In the genomic region with DNA sequence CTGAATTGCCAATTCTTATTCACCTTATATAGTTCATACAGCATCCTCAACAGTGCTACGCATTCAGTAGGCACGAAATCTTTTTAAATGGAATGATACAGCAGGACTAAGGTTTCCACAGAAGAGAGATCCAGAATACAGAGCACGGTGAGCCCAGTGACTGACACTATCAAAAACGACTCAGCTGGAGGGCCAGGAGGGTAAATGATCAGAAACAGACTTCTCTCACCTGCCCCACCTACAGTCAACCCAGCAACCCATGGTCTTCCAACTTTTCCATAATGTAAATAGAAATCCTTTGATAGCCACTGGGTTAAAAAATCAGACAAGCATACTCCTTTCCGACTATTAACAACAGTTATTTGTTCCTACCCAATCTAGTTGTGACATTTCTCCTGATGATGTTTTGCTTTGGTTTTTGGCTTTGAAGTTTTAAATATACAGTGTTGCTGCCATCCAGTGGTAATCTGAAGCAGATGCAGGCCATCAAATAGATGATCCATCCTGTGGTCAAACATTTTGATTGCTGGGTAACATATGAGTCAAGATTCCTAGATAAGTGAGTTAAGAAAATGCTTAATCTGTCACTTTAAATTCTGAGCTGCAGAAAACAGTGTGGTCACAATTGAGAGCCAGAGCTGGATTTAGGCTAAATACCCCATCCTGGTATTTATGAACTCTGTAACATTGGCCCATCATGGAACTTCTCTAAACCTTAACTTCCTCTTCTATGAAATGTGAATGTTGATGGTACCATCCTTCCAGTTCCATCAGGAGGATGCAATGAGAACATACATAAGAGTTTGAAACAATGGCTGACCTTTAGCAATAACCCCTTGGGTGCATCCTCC, we compare ENCODE assay signal across 8 cellular contexts. TPM values are rescaled to one million over a fixed set of nuclear protein-coding genes. Genes with fewer than 3 reads are reported as not detected.
DNase-seq lines count a peak whose midpoint lies in the region; ATAC-seq and TF ChIP-seq lines count a peak whose summit lies in the region.

No MANE protein-coding gene starts in this region.

- TF ChIP-seq CTCF in GM12864 (IDR thresholded peaks at IDR 0.05; ENCODE audit: low read depth, low read length, missing control alignments) (peak; percentile 64), testis (IDR thresholded peaks at IDR 0.05) (peak; percentile 66 to 79 (median 75))

- peak; percentile 72 for ATAC-seq in HG03066 (IDR thresholded peaks at IDR 0.05; ENCODE audit: low read depth, unreplicated experiment)

- H3K9me3 ChIP-seq in testis: no peaks in the 10 kb centered on the region

- H3K27me3 ChIP-seq in testis: no peaks in the 10 kb centered on the region

- DNase-seq in 8988T (peak; percentile 23), GM12864 (ENCODE audit: low read depth) (no peak), NCI-H2196 (lab: John Stamatoyannopoulos, UW; ENCODE audit: unreplicated experiment) (peak; percentile 70), amniotic stem cell (lab: John Stamatoyannopoulos, UW) (peak; percentile 28), iPS-NIHi11 (ENCODE audit: low spot score) (peak; percentile 68), testis (no peak)
- DNase-seq in stimulated activated CD4-positive, alpha-beta T cell treated with anti-CD3 and anti-CD28 coated beads, Interleukin-15, amount 100 ng/mL, for 24 hours: no peak

- H3K36me3 ChIP-seq in testis (ENCODE audit: low read depth, missing control alignments): no peaks in the 10 kb centered on the region

- intact Hi-C loops in testis (cut with DNase I; ENCODE audit: low total_unique reads): loop anchor here (10.0 kb wide), 1 partner anchor 1112 kb away; no protein-coding TSS in a partner anchor

- H3K4me1 ChIP-seq in testis: no peaks in the 10 kb centered on the region

- no peak overlapping the region for H3K27ac ChIP-seq in testis

- no peak for TF ChIP-seq POLR2A in testis (IDR thresholded peaks at IDR 0.05)

- 56 to 60% methylated on average over 5 of the region's 5 CpGs for WGBS in testis, 2 donors

- H3K4me3 ChIP-seq in GM12864 (ENCODE audit: low read depth, low read length) (no peak overlapping the region), testis (no peak overlapping the region)

RNA-seq across cellular contexts. Expression of gene GPHB5, which starts 42.0 kb away (rescaled TPM):
- total RNA-seq in testis: not detected
- polyA plus RNA-seq in testis (ENCODE audit: insufficient read depth, low read depth, low replicate concordance): not detected

Comparison
In these comparisons a context has a peak if more than half of its experiments do, and no peak if none do; other contexts are left out.
1. DNase-seq: peak in 8988T (single experiment), NCI-H2196 (single experiment), amniotic stem cell (single experiment) and iPS-NIHi11 (single experiment); none in GM12864 (single experiment), testis (single experiment) and stimulated activated CD4-positive, alpha-beta T cell treated with anti-CD3 and anti-CD28 coated beads, Interleukin-15, amount 100 ng/mL, for 24 hours (single experiment).